Comparison of ENCODE assay signal across 16 cellular contexts in the genomic region with DNA sequence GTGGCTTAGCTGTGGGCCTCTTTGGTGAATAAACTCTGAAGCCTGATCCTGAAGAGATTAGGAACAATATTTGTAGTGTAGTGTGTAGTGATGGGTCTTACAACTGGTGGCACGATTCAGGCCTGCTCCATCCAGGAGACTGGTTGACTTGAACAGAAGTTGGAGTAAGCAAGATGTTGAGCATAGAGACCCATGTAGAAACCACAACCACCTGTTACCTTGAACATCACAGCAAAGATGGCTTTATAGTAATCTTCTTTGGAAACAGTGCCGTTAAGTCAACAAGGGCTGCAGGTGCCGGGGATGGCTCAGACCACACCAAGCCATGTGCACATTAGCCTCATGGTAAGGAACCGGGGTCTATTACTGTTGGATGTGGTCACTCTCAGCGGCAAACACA.
DNase-seq lines count a peak whose midpoint lies in the region; ATAC-seq and TF ChIP-seq lines count a peak whose summit lies in the region.
"Had no signal": no experiment of that assay in that cellular context is flagged by ENCODE, and none has a peak within 500 bp of the region (broad histone marks: within the 10 kb centered on the region; RNA-seq: fewer than 3 reads in every experiment).

No MANE protein-coding gene starts in this region.

- no peaks in the 10 kb centered on the region for H3K27me3 ChIP-seq in Loucy (ENCODE audit: insufficient read depth, low read length, poor library complexity, severe bottlenecking)
- no peaks in the 10 kb centered on the region for H3K27me3 ChIP-seq in thymus (ENCODE audit: control insufficient read depth, insufficient read depth)
- H3K27me3 ChIP-seq in SJCRH30, result no peaks in the 10 kb centered on the region

- H3K4me1 Mint-ChIP-seq in activated T-cell treated with anti-CD3 and anti-CD28 coated beads, Interleukin-2, amount 50 U/mL, for 24 hours (ENCODE audit: low read depth), result peaks cover 55% of the 10 kb centered on the region
- H3K4me1 Mint-ChIP-seq in activated T-cell treated with anti-CD3 and anti-CD28 coated beads, Interleukin-2, amount 50 U/mL, for 4 hours (ENCODE audit: low read depth), result peaks cover 40% of the 10 kb centered on the region
- H3K4me1 Mint-ChIP-seq in activated naive CD8-positive, alpha-beta T cell (ENCODE audit: low read depth), result peaks cover 39% of the 10 kb centered on the region

- H3K9me3 Mint-ChIP-seq in activated T-cell treated with anti-CD3 and anti-CD28 coated beads, Interleukin-2, amount 50 U/mL, for 24 hours, result peaks cover 13% of the 10 kb centered on the region
- no peaks in the 10 kb centered on the region for H3K9me3 Mint-ChIP-seq in activated T-cell treated with anti-CD3 and anti-CD28 coated beads, Interleukin-2, amount 50 U/mL, for 4 hours
- no peaks in the 10 kb centered on the region for H3K9me3 Mint-ChIP-seq in activated naive CD8-positive, alpha-beta T cell (ENCODE audit: low read depth)
- H3K9me3 Mint-ChIP-seq: H9 had no signal

- no peak for DNase-seq in activated T-cell treated with anti-CD3 and anti-CD28 coated beads, Interleukin-2, amount 50 U/mL, for 24 hours
- DNase-seq in activated T-cell treated with anti-CD3 and anti-CD28 coated beads, Interleukin-2, amount 50 U/mL, for 4 hours, result no peak
- DNase-seq in SJCRH30, result no peak
- DNase-seq: H9; IMR-90; NCI-H1105 treated with DMSO at 0.1 percent for 48 hours; NCI-H187; NCI-H226; NCI-H526; NK-92 treated with Interleukin-12 subunit alpha and Interleukin-12 subunit beta, amount 100 ng/mL, for 24 hours; RPMI8226 had no signal

- H2AFZ ChIP-seq in Loucy (ENCODE audit: low read length), result peak overlapping the region; percentile 28

- peak overlapping the region; percentile 6 for H3K27ac Mint-ChIP-seq in activated T-cell treated with anti-CD3 and anti-CD28 coated beads, Interleukin-2, amount 50 U/mL, for 24 hours
- peak overlapping the region; percentile 58 for H3K27ac Mint-ChIP-seq in activated naive CD8-positive, alpha-beta T cell
- H3K27ac Mint-ChIP-seq: H9 had no signal

- peaks cover 2% of the 10 kb centered on the region for H3K36me3 Mint-ChIP-seq in activated T-cell treated with anti-CD3 and anti-CD28 coated beads, Interleukin-2, amount 50 U/mL, for 24 hours (ENCODE audit: low read depth)
- H3K36me3 Mint-ChIP-seq in activated T-cell treated with anti-CD3 and anti-CD28 coated beads, Interleukin-2, amount 50 U/mL, for 4 hours (ENCODE audit: insufficient read depth), result no peaks in the 10 kb centered on the region
- H3K36me3 Mint-ChIP-seq in activated naive CD8-positive, alpha-beta T cell, result peaks cover 3% of the 10 kb centered on the region

- H3K4me1 ChIP-seq in Loucy (ENCODE audit: insufficient read depth, low read length, poor library complexity, severe bottlenecking), result peaks cover 30% of the 10 kb centered on the region
- peaks cover 52% of the 10 kb centered on the region for H3K4me1 ChIP-seq in thymus (ENCODE audit: control insufficient read depth, insufficient read depth, low read length)
- H3K4me1 ChIP-seq in SJCRH30, result no peaks in the 10 kb centered on the region

- H3K27me3 Mint-ChIP-seq in activated T-cell treated with anti-CD3 and anti-CD28 coated beads, Interleukin-2, amount 50 U/mL, for 24 hours, result no peaks in the 10 kb centered on the region
- H3K27me3 Mint-ChIP-seq in activated T-cell treated with anti-CD3 and anti-CD28 coated beads, Interleukin-2, amount 50 U/mL, for 4 hours (ENCODE audit: low read depth), result no peaks in the 10 kb centered on the region
- H3K27me3 Mint-ChIP-seq in activated naive CD8-positive, alpha-beta T cell, result no peaks in the 10 kb centered on the region

- H3K79me2 ChIP-seq in Loucy (ENCODE audit: insufficient read depth, low read length), result no peaks in the 10 kb centered on the region

- 4% methylated on average over 5 of the region's 5 CpGs for WGBS in thymus

- H3K9me2 ChIP-seq in Loucy (replicated peaks; ENCODE audit: low read depth, low read length), result no peaks in the 10 kb centered on the region

- H3K4me3 ChIP-seq in Loucy (ENCODE audit: low read length, poor library complexity, severe bottlenecking), result peak overlapping the region; percentile 11
- no peak overlapping the region for H3K4me3 ChIP-seq in thymus (ENCODE audit: low read length)
- H3K4me3 ChIP-seq in SJCRH30, result no peak overlapping the region

- TF ChIP-seq CTCF in Loucy (conservative IDR thresholded peaks at IDR 0.05; ENCODE audit: low read length), result no peak

- H3K4me3 Mint-ChIP-seq in activated T-cell treated with anti-CD3 and anti-CD28 coated beads, Interleukin-2, amount 50 U/mL, for 24 hours, result no peak overlapping the region
- H3K4me3 Mint-ChIP-seq in activated T-cell treated with anti-CD3 and anti-CD28 coated beads, Interleukin-2, amount 50 U/mL, for 4 hours, result no peak overlapping the region
- H3K4me3 Mint-ChIP-seq in activated naive CD8-positive, alpha-beta T cell, result no peak overlapping the region
- H3K4me3 Mint-ChIP-seq: H9 had no signal

- H3K27ac ChIP-seq in thymus (ENCODE audit: low read depth) (peak overlapping the region; percentile 91), SJCRH30 (no peak overlapping the region)

- no peaks in the 10 kb centered on the region for H3K9me3 ChIP-seq in Loucy (ENCODE audit: insufficient read depth, low read depth, low read length)
- no peaks in the 10 kb centered on the region for H3K9me3 ChIP-seq in thymus (ENCODE audit: control insufficient read depth)
- no peaks in the 10 kb centered on the region for H3K9me3 ChIP-seq in SJCRH30 (replicated peaks)

- no peaks in the 10 kb centered on the region for H3K36me3 ChIP-seq in Loucy (ENCODE audit: insufficient read depth, low read length)
- no peaks in the 10 kb centered on the region for H3K36me3 ChIP-seq in thymus (ENCODE audit: control insufficient read depth, insufficient read depth)
- no peaks in the 10 kb centered on the region for H3K36me3 ChIP-seq in SJCRH30

- peak overlapping the region; percentile 58 for H3K4me2 ChIP-seq in Loucy (ENCODE audit: low read depth, low read length, poor library complexity, severe bottlenecking)

- H4K20me1 ChIP-seq in Loucy (ENCODE audit: insufficient read depth, low read length, poor library complexity, severe bottlenecking), result no peaks in the 10 kb centered on the region

- H3K9ac ChIP-seq in Loucy (ENCODE audit: low read depth, low read length, poor library complexity, severe bottlenecking), result peak overlapping the region; percentile 52

- 0 out of 2 replicates have a peak, but pooled peaks cover 9% of the 10 kb centered on the region for H3F3A ChIP-seq in Loucy (ENCODE audit: low read depth)

- ATAC-seq in activated T-cell treated with anti-CD3 and anti-CD28 coated beads, Interleukin-2, amount 50 U/mL, for 4 hours, result no peak
- no peak for ATAC-seq in GM18502 (IDR thresholded peaks at IDR 0.05; ENCODE audit: poor library complexity, unreplicated experiment)
- no peak for ATAC-seq in activated CD4-positive, CD25-positive, alpha-beta regulatory T cell treated with anti-CD3 and anti-CD28 coated beads, Interleukin-2, amount 50 U/mL, for 24 hours
